7 cellular contexts compared by ENCODE assay signal in the genomic region with DNA sequence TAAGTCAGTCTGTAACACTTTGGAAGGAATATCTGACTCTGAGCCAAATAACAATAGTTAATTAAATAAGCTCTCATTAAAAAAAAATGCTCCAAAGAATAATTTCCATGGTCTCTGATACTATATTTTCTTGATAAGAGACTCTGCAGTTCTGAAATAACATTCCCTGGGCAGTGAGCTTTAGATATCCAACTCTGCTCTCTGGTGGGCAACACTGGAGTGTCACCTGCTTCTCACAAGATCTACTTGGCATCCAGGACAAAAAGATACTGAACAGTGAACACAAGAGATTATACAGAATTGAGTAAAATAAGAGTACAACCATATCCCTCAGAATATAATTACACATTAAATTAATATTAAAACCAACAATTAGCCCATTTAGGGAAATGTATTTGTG. TPM values are rescaled to one million over a fixed set of nuclear protein-coding genes. Genes with fewer than 3 reads are reported as not detected.
DNase-seq lines count a peak whose midpoint lies in the region; ATAC-seq and TF ChIP-seq lines count a peak whose summit lies in the region.

No MANE protein-coding gene starts in this region.

- H3K27me3 Mint-ChIP-seq in neural crest cell (ENCODE audit: low read depth) = no peaks in the 10 kb centered on the region

- TF ChIP-seq CTCF in GM10248 (IDR thresholded peaks at IDR 0.05; ENCODE audit: control extremely low read depth, extremely low read depth, low read depth, missing control alignments) (peak; percentile 29), neural crest cell (conservative IDR thresholded peaks at IDR 0.05) (peak; percentile 72)

- no peaks in the 10 kb centered on the region for H3K4me1 Mint-ChIP-seq in neural crest cell

- ATAC-seq in HG03521 (IDR thresholded peaks at IDR 0.05; ENCODE audit: unreplicated experiment) (no peak), GM18907 (IDR thresholded peaks at IDR 0.05; ENCODE audit: unreplicated experiment) (no peak), HG03159 (IDR thresholded peaks at IDR 0.05; ENCODE audit: unreplicated experiment) (no peak)

- CTCF ChIA-PET in GM10248 (lab: Yijun Ruan, JAX) = interaction anchor here (0.7 to 1.3 kb wide), 7 partner anchors 8 to 174 kb away, joined by 3 to 4 read pairs (median 4); no protein-coding TSS in a partner anchor

- POLR2A ChIA-PET in GM10248 (lab: Yijun Ruan, JAX) = no interaction called here

- DNase-seq in GM10248 (ENCODE audit: extremely low spot score) = no peak
- DNase-seq in NCI-H1694 (lab: John Stamatoyannopoulos, UW) = peak; percentile 8
- DNase-seq in dedifferentiated amniotic fluid mesenchymal stem cell (ENCODE audit: extremely low spot score) = peak; percentile 38
- DNase-seq in neural crest cell (ENCODE audit: low read depth, low spot score) = no peak

- H3K4me3 Mint-ChIP-seq in neural crest cell = no peak overlapping the region

- H3K36me3 Mint-ChIP-seq in neural crest cell (ENCODE audit: low read depth) = peaks cover 8% of the 10 kb centered on the region

- no peaks in the 10 kb centered on the region for H3K9me3 Mint-ChIP-seq in neural crest cell

- no peak overlapping the region for H3K27ac Mint-ChIP-seq in neural crest cell (ENCODE audit: unreplicated experiment)

RNA-seq across cellular contexts. Expression of a gene that starts 13.7 kb away (rescaled TPM):
- total RNA-seq in neural crest cell = 85.9 and 87.1 TPM in 2 replicates

RNA-seq across cellular contexts. Expression of a gene that starts 42.5 kb away (rescaled TPM):
- total RNA-seq in neural crest cell = not detected in 2 replicates

RNA-seq across cellular contexts. Expression of a gene that starts 55.8 kb away (rescaled TPM):
- total RNA-seq in neural crest cell = not detected in 2 replicates

Comparison
In these comparisons a context has a peak if more than half of its experiments do, and no peak if none do; other contexts are left out.
1. DNase-seq: peak in NCI-H1694 (single experiment) and dedifferentiated amniotic fluid mesenchymal stem cell (single experiment); none in GM10248 (single experiment) and neural crest cell (single experiment).